9 cellular contexts compared by ENCODE assay signal in genomic region chr10:112565434-112566053, GRCh38.
DNase-seq lines count a peak whose midpoint lies in the region; ATAC-seq and TF ChIP-seq lines count a peak whose summit lies in the region.
"Had no signal": no experiment of that assay in that cellular context is flagged by ENCODE, and none has a peak within 500 bp of the region (broad histone marks: within the 10 kb centered on the region; RNA-seq: fewer than 3 reads in every experiment).

No MANE protein-coding gene starts in this region.

- H3F3A ChIP-seq in OCI-LY1 (ENCODE audit: insufficient read depth, low read length): no peaks in the 10 kb centered on the region

- H3K4me3 ChIP-seq in OCI-LY1 (ENCODE audit: low read depth, low read length, poor library complexity, severe bottlenecking) (no peak overlapping the region), coronary artery (no peak overlapping the region), right lobe of liver (no peak overlapping the region)
- H3K4me3 ChIP-seq: BLaER1 had no signal

- H3K9me3 ChIP-seq in OCI-LY1 (ENCODE audit: low read length) (no peaks in the 10 kb centered on the region), right lobe of liver (no peaks in the 10 kb centered on the region)
- H3K9me3 ChIP-seq: BLaER1 had no signal

- no peaks in the 10 kb centered on the region for H3K9me2 ChIP-seq in OCI-LY1 (ENCODE audit: low read depth, low read length)

- H3K4me2 ChIP-seq in OCI-LY1 (ENCODE audit: low read length): no peak overlapping the region
- H3K4me2 ChIP-seq: BLaER1 had no signal

- H3K4me1 ChIP-seq in OCI-LY1 (ENCODE audit: insufficient read depth, low read length, severe bottlenecking) (no peaks in the 10 kb centered on the region), right lobe of liver (peaks cover 0 to 6% (median 2%) of the 10 kb centered on the region in 4 donors)
- H3K4me1 ChIP-seq: BLaER1 had no signal

- intact Hi-C loops in right lobe of liver (cut with DNase I): no loop called here

- in situ Hi-C loops in KBM-7 (cut with MboI; ENCODE audit: low pct_unique_long_range_greater_than_20kb, low sequenced_read_pairs): no loop called here

- ATAC-seq in right lobe of liver: peak; percentile 85 to 95 (median 91)
- no peak for ATAC-seq in GM19324 (IDR thresholded peaks at IDR 0.05; ENCODE audit: low FRiP score, unreplicated experiment)

- H3K27ac ChIP-seq in OCI-LY1 (ENCODE audit: low read depth, low read length, poor library complexity, severe bottlenecking): no peak overlapping the region
- no peak overlapping the region for H3K27ac ChIP-seq in coronary artery
- H3K27ac ChIP-seq in right lobe of liver: no peak overlapping the region
- H3K27ac ChIP-seq: BLaER1 had no signal

- H3K79me2 ChIP-seq in OCI-LY1 (ENCODE audit: insufficient read depth, low read length): no peaks in the 10 kb centered on the region

- TF ChIP-seq CTCF in OCI-LY1 (IDR thresholded peaks at IDR 0.05; ENCODE audit: low read length) (peak; percentile 68), coronary artery (IDR thresholded peaks at IDR 0.05) (peak; percentile 33), right lobe of liver (IDR thresholded peaks at IDR 0.05) (peak; percentile 57 to 82 (median 69))

- no peaks in the 10 kb centered on the region for H4K20me1 ChIP-seq in OCI-LY1 (ENCODE audit: insufficient read depth, low read length)
- H4K20me1 ChIP-seq: BLaER1 had no signal

- DNase-seq in NCI-H345 (lab: John Stamatoyannopoulos, UW) (peak; percentile 41), NCI-H345 treated with DMSO at 0.1 percent for 48 hours (lab: John Stamatoyannopoulos, UW; ENCODE audit: unreplicated experiment) (no peak), KBM-7 (peak; percentile 81), coronary artery (ENCODE audit: low spot score) (no peak), right lobe of liver (peak in 1 of 3 donors; percentile 48), NK-92 (lab: John Stamatoyannopoulos, UW; ENCODE audit: unreplicated experiment) (no peak)

- no peak overlapping the region for H3K9ac ChIP-seq in OCI-LY1 (ENCODE audit: low read length)
- H3K9ac ChIP-seq: BLaER1 had no signal

- whole genome bisulfite sequencing in right lobe of liver (ENCODE audit: insufficient coverage, low coverage, low lambda C conversion rate, missing lambda C conversion rate): 22% methylated on average over 4 of the region's 4 CpGs

- no peak for TF ChIP-seq POLR2A in right lobe of liver (IDR thresholded peaks at IDR 0.05)

- no peaks in the 10 kb centered on the region for H3K27me3 ChIP-seq in OCI-LY1 (ENCODE audit: insufficient read depth, low read length)
- H3K27me3 ChIP-seq in right lobe of liver: no peaks in the 10 kb centered on the region
- H3K27me3 ChIP-seq: BLaER1 had no signal

- no peak overlapping the region for H2AFZ ChIP-seq in OCI-LY1 (ENCODE audit: low read length)

- H3K36me3 ChIP-seq in OCI-LY1 (ENCODE audit: insufficient read depth, low read length) (no peaks in the 10 kb centered on the region), right lobe of liver (no peaks in the 10 kb centered on the region)
- H3K36me3 ChIP-seq: BLaER1 had no signal

Comparison
In these comparisons a context has a peak if more than half of its experiments do, and no peak if none do; other contexts are left out.
1. DNase-seq: peak in NCI-H345 (single experiment) and KBM-7 (single experiment); none in NCI-H345 treated with DMSO at 0.1 percent for 48 hours (single experiment), coronary artery (single experiment) and NK-92 (single experiment).
2. Peak in every context shown above with its lines, with median percentiles within 50 percentile points of each other: CTCF ChIP-seq.